In genomic region chr9:86405926-86406325, GRCh38 we compare ENCODE assay signal across 10 cellular contexts. TPM values are rescaled to one million over a fixed set of nuclear protein-coding genes. Genes with fewer than 3 reads are reported as not detected.
DNase-seq lines count a peak whose midpoint lies in the region; ATAC-seq, FAIRE-seq and TF ChIP-seq lines count a peak whose summit lies in the region.
"Had no signal": no experiment of that assay in that cellular context is flagged by ENCODE, and none has a peak within 500 bp of the region (broad histone marks: within the 10 kb centered on the region; RNA-seq: fewer than 3 reads in every experiment).

No MANE protein-coding gene starts in this region.

- H3K79me2 ChIP-seq in mammary epithelial cell (ENCODE audit: insufficient read depth, low read length), result no peaks in the 10 kb centered on the region

- H3K36me3 ChIP-seq in A673 (ENCODE audit: insufficient read depth, low read length, poor library complexity, severe bottlenecking) (no peaks in the 10 kb centered on the region), mammary epithelial cell (ENCODE audit: insufficient read depth, low read length) (no peaks in the 10 kb centered on the region), mucosa of descending colon (ENCODE audit: low read depth) (no peaks in the 10 kb centered on the region), kidney (ENCODE audit: control insufficient read depth in 1 of 2, insufficient read depth in 2 of 2, low read length in 2 of 2) (no peaks in the 10 kb centered on the region)

- in situ Hi-C loops in mammary epithelial cell (cut with MboI; ENCODE audit: low sequenced_read_pairs in 2 of 2), result no loop called here

- peaks cover 10% of the 10 kb centered on the region for H3K4me1 ChIP-seq in A673 (ENCODE audit: insufficient read depth, low read length, poor library complexity, severe bottlenecking)
- H3K4me1 ChIP-seq in mammary epithelial cell (ENCODE audit: insufficient read depth, low read length), result peaks cover 34% of the 10 kb centered on the region
- H3K4me1 ChIP-seq in mucosa of descending colon (ENCODE audit: low read depth), result no peaks in the 10 kb centered on the region
- peaks cover 2 to 7% of the 10 kb centered on the region in 2 donors for H3K4me1 ChIP-seq in kidney (ENCODE audit: control insufficient read depth in 1 of 2, insufficient read depth in 1 of 2, low read depth in 1 of 2, low read length in 2 of 2)

- dilution Hi-C loops in mammary epithelial cell (cut with HindIII; ENCODE audit: low sequenced_read_pairs), result no loop called here

- intact Hi-C loops in A673 (cut with micrococcal nuclease; ENCODE audit: unreplicated experiment) (no loop called here), mammary epithelial cell (cut with micrococcal nuclease) (loop anchor here (1.0 to 10.0 kb wide), 4 partner anchors 37 to 359 kb away; partner anchors contain the start of genes ISCA1 and TUT7), mucosa of descending colon (cut with DNase I, micrococcal nuclease) (no loop called here), kidney (cut with DNase I) (no loop called here)

- peak overlapping the region; percentile 8 for H2AFZ ChIP-seq in mammary epithelial cell (ENCODE audit: low read depth, low read length)

- H3K27ac ChIP-seq in A673 (ENCODE audit: low read depth, low read length, poor library complexity, severe bottlenecking), result no peak overlapping the region
- H3K27ac ChIP-seq in mammary epithelial cell (ENCODE audit: insufficient read depth, low read depth, low read length), result peak overlapping the region; percentile 93
- no peak overlapping the region for H3K27ac ChIP-seq in kidney (ENCODE audit: low read depth in 2 of 2, low read length in 2 of 2)

- H3K27me3 ChIP-seq in A673 (replicated peaks; ENCODE audit: insufficient read depth, low read depth, low read length, poor library complexity) (no peaks in the 10 kb centered on the region), mammary epithelial cell (ENCODE audit: insufficient read depth, low read length) (no peaks in the 10 kb centered on the region)

- no peaks in the 10 kb centered on the region for H4K20me1 ChIP-seq in mammary epithelial cell (ENCODE audit: insufficient read depth, low read length)

- H3K4me2 ChIP-seq in mammary epithelial cell (ENCODE audit: insufficient read depth, low read depth, low read length), result peak overlapping the region; percentile 76

- peak; percentile 84 for DNase-seq in A673 (ENCODE audit: low spot score)
- DNase-seq in HTR-8/SVneo (ENCODE audit: insufficient read length, low spot score), result peak; percentile 6
- peak; percentile 96 for DNase-seq in mammary epithelial cell
- DNase-seq in mucosa of descending colon, result no peak
- no peak for DNase-seq in stimulated activated naive CD4-positive, alpha-beta T cell treated with Interleukin-2 at 50 U/mL for 16 hours (lab: John Stamatoyannopoulos, UW)
- DNase-seq in kidney, result no peak
- DNase-seq in GM20000 (ENCODE audit: low spot score), result no peak
- DNase-seq: activated CD8-positive, alpha-beta memory T cell treated with anti-CD3 and anti-CD28 coated beads, Interleukin-2, amount 10 ng/mL, durations not matched to agents 7 days and 5 days had no signal

- H3K9me3 ChIP-seq in A673 (ENCODE audit: low read depth, low read length, poor library complexity, severe bottlenecking) (no peaks in the 10 kb centered on the region), mammary epithelial cell (replicated peaks; ENCODE audit: insufficient read depth, low read length) (no peaks in the 10 kb centered on the region), mucosa of descending colon (no peaks in the 10 kb centered on the region), kidney (ENCODE audit: control insufficient read depth in 1 of 2, low read length in 2 of 2) (no peaks in the 10 kb centered on the region)

- POLR2A ChIA-PET in A673 (lab: Charles Lee; ENCODE audit: low non-redundant PET), result no interaction called here

- peak; percentile 38 for ATAC-seq in mucosa of descending colon
- no peak for ATAC-seq in HG03025 (IDR thresholded peaks at IDR 0.05; ENCODE audit: low FRiP score, unreplicated experiment)
- ATAC-seq: activated CD8-positive, alpha-beta memory T cell treated with anti-CD3 and anti-CD28 coated beads, Interleukin-2, amount 10 ng/mL, durations not matched to agents 7 days and 5 days had no signal

- CTCF ChIA-PET in A673 (lab: Charles Lee) (interaction anchor here (1.6 kb wide), 1 partner anchor 8 kb away, joined by 6 read pairs; no protein-coding TSS in a partner anchor), mammary epithelial cell (lab: Charles Lee; ENCODE audit: low non-redundant PET) (interaction anchor here (0.6 kb wide), 1 partner anchor 52 kb away, joined by 6 read pairs; no protein-coding TSS in a partner anchor)

- TF ChIP-seq CTCF in A673 (conservative IDR thresholded peaks at IDR 0.05; ENCODE audit: low read depth, low read length), result no peak
- TF ChIP-seq CTCF in mammary epithelial cell (conservative IDR thresholded peaks at IDR 0.05 in 1 of 2, IDR thresholded peaks at IDR 0.05 in 1 of 2; ENCODE audit: extremely low read depth in 1 of 2, insufficient read depth in 1 of 2, low read depth in 1 of 2, low read length in 2 of 2), result no peak
- no peak for TF ChIP-seq CTCF in mucosa of descending colon (IDR thresholded peaks at IDR 0.05)
- TF ChIP-seq CTCF in kidney (IDR thresholded peaks at IDR 0.05; ENCODE audit: borderline replicate concordance, extremely low read depth, insufficient read depth), result no peak
- TF ChIP-seq CTCF in GM20000 (IDR thresholded peaks at IDR 0.05; ENCODE audit: extremely low read depth, missing control alignments), result no peak

- no peak for FAIRE-seq in HTR-8/SVneo (lab: Jason Lieb, UNC)
- no peak for FAIRE-seq in kidney (lab: Jason Lieb, UNC)
- FAIRE-seq: GM18507 had no signal

- WGBS in mammary epithelial cell (ENCODE audit: low coverage, missing lambda C conversion rate), result 9% methylated on average over 4 of the region's 4 CpGs

- no TSS peak for BruUV-seq in A673 (replicated peaks; lab: Mats Ljungman, UMichigan)
- BruUV-seq in mammary epithelial cell (replicated peaks; lab: Mats Ljungman, UMichigan), result no TSS peak

- H3K9ac ChIP-seq in mammary epithelial cell (ENCODE audit: insufficient read depth, low read length) (peak overlapping the region; percentile 69), kidney (ENCODE audit: low read length in 2 of 2) (no peak overlapping the region)

- H3K4me3 ChIP-seq in A673 (ENCODE audit: low read depth, low read length, poor library complexity, severe bottlenecking) (no peak overlapping the region), mammary epithelial cell (replicated peaks in 1 of 3; ENCODE audit: insufficient read depth in 1 of 3, low read depth in 2 of 3, low read length in 3 of 3) (peak overlapping the region; percentile 4 to 15 (median 14)), mucosa of descending colon (no peak overlapping the region), kidney (ENCODE audit: low read length in 2 of 2) (no peak overlapping the region)

RNA-seq across cellular contexts. Expression of gene TUT7, which starts 51.7 kb away (rescaled TPM):
- total RNA-seq in A673 (2021) (18.4 and 22.7 TPM in 2 replicates), mammary epithelial cell (10 to 100 TPM; 33.8 to 36.4 TPM), mucosa of descending colon (10 to 100 TPM; 30.7 to 49.1 (median 36.8) TPM), kidney (26.0 TPM)
- polyA plus RNA-seq in mammary epithelial cell (18.9 TPM), kidney (ENCODE audit: insufficient read depth, low read depth, low replicate concordance) (6.6 TPM)
- polyA minus RNA-seq in mammary epithelial cell, result 34.2 TPM

Comparison
In these comparisons a context has a peak if more than half of its experiments do, and no peak if none do; other contexts are left out.
1. DNase-seq: peak in A673 (single experiment), HTR-8/SVneo (single experiment) and mammary epithelial cell (single experiment); none in mucosa of descending colon (0 of 3), stimulated activated naive CD4-positive, alpha-beta T cell treated with Interleukin-2 at 50 U/mL for 16 hours (single experiment), kidney (single experiment) and GM20000 (single experiment).
2. H3K4me3 ChIP-seq: peak in mammary epithelial cell (3 of 3); none in A673 (single experiment), mucosa of descending colon (single experiment) and kidney (0 of 2).